ENCODE assay signal across 8 cellular contexts in the genomic region with DNA sequence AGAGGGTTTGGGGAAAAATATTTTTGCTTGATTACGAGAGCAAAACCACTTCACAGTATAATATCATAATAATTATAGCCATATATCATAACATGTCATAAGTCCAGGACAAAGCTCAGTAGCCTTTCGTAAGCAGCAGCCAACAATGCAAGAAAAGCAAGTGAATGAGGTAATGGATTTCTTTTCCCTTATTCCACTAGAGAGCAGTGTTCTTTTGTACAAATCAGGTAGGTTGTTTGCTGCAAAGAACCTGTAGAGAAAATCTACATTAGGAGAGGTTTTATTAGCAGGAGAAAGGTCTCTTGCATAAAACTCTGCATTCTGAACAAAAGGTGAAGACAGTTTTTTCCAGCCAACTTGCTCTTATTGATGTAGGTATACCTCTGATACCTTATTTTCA.
DNase-seq lines count a peak whose midpoint lies in the region; ATAC-seq and TF ChIP-seq lines count a peak whose summit lies in the region.

No MANE protein-coding gene starts in this region.

- H3K4me3 ChIP-seq in osteoblast (ENCODE audit: insufficient read depth, low read length) (no peak overlapping the region), MG63 (no peak overlapping the region)

- DNase-seq in ELF-1 (ENCODE audit: low read depth, low spot score) (peak; percentile 3), NCI-H2081 treated with DMSO at 0.1 percent for 48 hours (lab: John Stamatoyannopoulos, UW) (peak; percentile 44), chondrocyte (ENCODE audit: low spot score) (no peak), osteoblast (ENCODE audit: insufficient read length, low spot score, missing footprints) (peak; percentile 22), NCI-H774 (lab: John Stamatoyannopoulos, UW) (no peak), SKM-1 (lab: John Stamatoyannopoulos, UW; ENCODE audit: unreplicated experiment) (no peak), MG63 (no peak)
- no peak for DNase-seq in stimulated activated naive CD8-positive, alpha-beta T cell treated with anti-CD3 and anti-CD28 coated beads, Interleukin-15, amount 100 ng/mL, for 72 hours

- no peaks in the 10 kb centered on the region for H3K9me3 Mint-ChIP-seq in chondrocyte (ENCODE audit: low read depth)
- peaks cover 0 to 7% of the 10 kb centered on the region in 2 donors for H3K9me3 Mint-ChIP-seq in stimulated activated naive CD8-positive, alpha-beta T cell treated with anti-CD3 and anti-CD28 coated beads, Interleukin-15, amount 100 ng/mL, for 72 hours

- H3K27me3 Mint-ChIP-seq in chondrocyte (ENCODE audit: low read depth): no peaks in the 10 kb centered on the region
- H3K27me3 Mint-ChIP-seq in stimulated activated naive CD8-positive, alpha-beta T cell treated with anti-CD3 and anti-CD28 coated beads, Interleukin-15, amount 100 ng/mL, for 72 hours: no peaks in the 10 kb centered on the region

- no peak overlapping the region for H3K27ac Mint-ChIP-seq in chondrocyte (ENCODE audit: unreplicated experiment)
- no peak overlapping the region for H3K27ac Mint-ChIP-seq in stimulated activated naive CD8-positive, alpha-beta T cell treated with anti-CD3 and anti-CD28 coated beads, Interleukin-15, amount 100 ng/mL, for 72 hours

- ATAC-seq in stimulated activated naive CD8-positive, alpha-beta T cell treated with anti-CD3 and anti-CD28 coated beads, Interleukin-15, amount 100 ng/mL, for 72 hours: no peak

- H2AFZ ChIP-seq in osteoblast (ENCODE audit: low read length): no peak overlapping the region

- H3K4me1 Mint-ChIP-seq in chondrocyte (ENCODE audit: low read depth): peaks cover 6% of the 10 kb centered on the region
- H3K4me1 Mint-ChIP-seq in stimulated activated naive CD8-positive, alpha-beta T cell treated with anti-CD3 and anti-CD28 coated beads, Interleukin-15, amount 100 ng/mL, for 72 hours: no peaks in the 10 kb centered on the region

- no peaks in the 10 kb centered on the region for H3K36me3 ChIP-seq in osteoblast (ENCODE audit: insufficient read depth, low read length)
- H3K36me3 ChIP-seq in MG63: no peaks in the 10 kb centered on the region

- H3K4me2 ChIP-seq in osteoblast (ENCODE audit: insufficient read depth, low read length): no peak overlapping the region

- H3K4me3 Mint-ChIP-seq in chondrocyte (ENCODE audit: unreplicated experiment): no peak overlapping the region
- H3K4me3 Mint-ChIP-seq in stimulated activated naive CD8-positive, alpha-beta T cell treated with anti-CD3 and anti-CD28 coated beads, Interleukin-15, amount 100 ng/mL, for 72 hours: no peak overlapping the region

- H3K79me2 ChIP-seq in osteoblast (ENCODE audit: insufficient read depth, low read length): no peaks in the 10 kb centered on the region

- H3K36me3 Mint-ChIP-seq in chondrocyte (ENCODE audit: low read depth): no peaks in the 10 kb centered on the region

- H3K9me3 ChIP-seq in osteoblast (ENCODE audit: low read depth, low read length) (no peaks in the 10 kb centered on the region), MG63 (no peaks in the 10 kb centered on the region)

- TF ChIP-seq CTCF in chondrocyte (IDR thresholded peaks at IDR 0.05) (peak; percentile 85), osteoblast (IDR thresholded peaks at IDR 0.05; ENCODE audit: extremely low read depth, low read depth, low read length) (peak; percentile 60)

- no peak overlapping the region for H3K27ac ChIP-seq in osteoblast (ENCODE audit: low read depth, low read length)

- H3K27me3 ChIP-seq in osteoblast (ENCODE audit: insufficient read depth, low read length) (no peaks in the 10 kb centered on the region), MG63 (no peaks in the 10 kb centered on the region)

- no peaks in the 10 kb centered on the region for H4K20me1 ChIP-seq in osteoblast (ENCODE audit: insufficient read depth, low read length)

- no peaks in the 10 kb centered on the region for H3K4me1 ChIP-seq in osteoblast (ENCODE audit: insufficient read depth, low read length)

Comparison
In these comparisons a context has a peak if more than half of its experiments do, and no peak if none do; other contexts are left out.
1. DNase-seq: peak in ELF-1 (single experiment), NCI-H2081 treated with DMSO at 0.1 percent for 48 hours (single experiment) and osteoblast (single experiment); none in chondrocyte (single experiment), NCI-H774 (single experiment), SKM-1 (single experiment), MG63 (single experiment) and stimulated activated naive CD8-positive, alpha-beta T cell treated with anti-CD3 and anti-CD28 coated beads, Interleukin-15, amount 100 ng/mL, for 72 hours (0 of 2).